ENCODE assay signal across 10 cellular contexts in the genomic region with DNA sequence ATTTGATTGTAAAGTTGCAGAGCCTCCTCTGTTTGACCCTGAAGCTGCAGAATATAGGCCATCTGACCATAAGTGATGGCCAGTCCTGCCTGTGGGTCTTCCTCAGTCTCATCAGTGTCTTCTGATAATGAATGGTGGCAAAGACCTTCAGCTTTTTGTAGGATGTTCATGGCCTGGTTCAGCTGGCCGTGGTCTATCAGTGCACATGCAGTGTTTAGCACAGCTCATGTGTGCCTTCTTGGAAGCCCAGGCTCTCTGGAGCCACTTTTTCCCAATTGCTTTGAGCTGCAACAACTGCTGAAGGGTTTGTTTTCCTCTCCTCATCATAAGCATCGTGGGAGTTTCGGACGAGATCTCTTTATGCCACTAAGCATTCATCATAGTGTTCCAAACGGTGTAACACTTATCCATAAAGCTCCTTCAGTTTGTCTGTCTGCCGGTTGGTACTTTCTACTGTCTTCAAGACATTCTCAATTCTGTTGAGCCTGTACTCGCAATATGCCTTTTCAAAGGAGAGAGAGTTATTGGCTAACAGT.
DNase-seq lines count a peak whose midpoint lies in the region; ATAC-seq and TF ChIP-seq lines count a peak whose summit lies in the region.
"Had no signal": no experiment of that assay in that cellular context is flagged by ENCODE, and none has a peak within 500 bp of the region (broad histone marks: within the 10 kb centered on the region; RNA-seq: fewer than 3 reads in every experiment).

No MANE protein-coding gene starts in this region.

- H3K36me3 ChIP-seq in left ventricle myocardium inferior, result no peaks in the 10 kb centered on the region

- no peaks in the 10 kb centered on the region for H3K36me3 Mint-ChIP-seq in effector memory CD8-positive, alpha-beta T cell (ENCODE audit: insufficient read depth)

- peak overlapping the region; percentile 9 for H3K4me3 Mint-ChIP-seq in effector memory CD8-positive, alpha-beta T cell

- H3K27ac Mint-ChIP-seq in effector memory CD8-positive, alpha-beta T cell, result peak overlapping the region; percentile 85 to 87

- no peaks in the 10 kb centered on the region for H3K9me3 Mint-ChIP-seq in effector memory CD8-positive, alpha-beta T cell

- H3K4me1 ChIP-seq in left ventricle myocardium inferior, result peaks cover 15% of the 10 kb centered on the region

- TF ChIP-seq CTCF in left ventricle myocardium inferior (IDR thresholded peaks at IDR 0.05; ENCODE audit: borderline replicate concordance), result no peak

- H3K9me3 ChIP-seq in left ventricle myocardium inferior (replicated peaks), result no peaks in the 10 kb centered on the region

- intact Hi-C loops in left ventricle myocardium inferior (cut with micrococcal nuclease) (no loop called here), cardiac septum (cut with DNase I) (no loop called here)

- H3K4me1 Mint-ChIP-seq in effector memory CD8-positive, alpha-beta T cell (ENCODE audit: low read depth in 2 of 2), result peaks cover 18 to 26% of the 10 kb centered on the region in 2 donors

- H3K4me3 ChIP-seq in left ventricle myocardium inferior, result no peak overlapping the region

- ATAC-seq in HG03354 (IDR thresholded peaks at IDR 0.05; ENCODE audit: poor library complexity, severe bottlenecking, unreplicated experiment) (peak; percentile 23), HG03469 (IDR thresholded peaks at IDR 0.05; ENCODE audit: unreplicated experiment) (no peak)
- ATAC-seq in effector memory CD8-positive, alpha-beta T cell (replicated peaks), result no peak

- H3K27me3 Mint-ChIP-seq in effector memory CD8-positive, alpha-beta T cell, result no peaks in the 10 kb centered on the region

- H3K27me3 ChIP-seq in left ventricle myocardium inferior (ENCODE audit: low read depth), result no peaks in the 10 kb centered on the region

- peak overlapping the region; percentile 54 for H3K27ac ChIP-seq in left ventricle myocardium inferior (replicated peaks)

- DNase-seq in left ventricle myocardium inferior (no peak), cardiac septum (ENCODE audit: low spot score) (no peak), HuH-7 (ENCODE audit: low spot score) (no peak)
- DNase-seq in effector memory CD8-positive, alpha-beta T cell, result no peak
- no peak for DNase-seq in effector CD4-positive, alpha-beta T cell
- no peak for DNase-seq in stimulated activated CD4-positive, alpha-beta T cell treated with anti-CD3 and anti-CD28 coated beads, Interleukin-12 subunit alpha, Interleukin-12 subunit beta, amount 100 ng/mL, for 4 hours
- DNase-seq: stimulated activated CD8-positive, alpha-beta memory T cell treated with anti-CD3 and anti-CD28 coated beads, Interleukin-4, amount 100 ng/mL, for 48 hours; T-helper 9 cell had no signal
